8 cellular contexts compared by ENCODE assay signal in genomic region chr12:94832780-94833760, GRCh38.
DNase-seq lines count a peak whose midpoint lies in the region; ATAC-seq and TF ChIP-seq lines count a peak whose summit lies in the region.
"Had no signal": no experiment of that assay in that cellular context is flagged by ENCODE, and none has a peak within 500 bp of the region (broad histone marks: within the 10 kb centered on the region; RNA-seq: fewer than 3 reads in every experiment).

No MANE protein-coding gene starts in this region.

- peaks cover 11% of the 10 kb centered on the region for H3K36me3 Mint-ChIP-seq in WTC11

- no peak for TF ChIP-seq EP300 in suprapubic skin (IDR thresholded peaks at IDR 0.05)

- TF ChIP-seq POLR2A in suprapubic skin (IDR thresholded peaks at IDR 0.05): no peak

- peaks cover 6% of the 10 kb centered on the region for H3K4me1 ChIP-seq in suprapubic skin
- H3K4me1 ChIP-seq in effector memory CD4-positive, alpha-beta T cell (ENCODE audit: control insufficient read depth, insufficient read depth, low read length, poor library complexity, severe bottlenecking): no peaks in the 10 kb centered on the region

- H3K4me1 Mint-ChIP-seq in WTC11: peaks cover 33% of the 10 kb centered on the region

- peaks cover 22% of the 10 kb centered on the region for H3K9me3 Mint-ChIP-seq in WTC11

- no peaks in the 10 kb centered on the region for H3K27me3 Mint-ChIP-seq in WTC11 (ENCODE audit: low read depth)

- TF ChIP-seq CTCF in WTC11 (IDR thresholded peaks at IDR 0.05): no peak
- TF ChIP-seq CTCF in suprapubic skin (IDR thresholded peaks at IDR 0.05): no peak

- no peaks in the 10 kb centered on the region for H3K9me3 ChIP-seq in suprapubic skin
- no peaks in the 10 kb centered on the region for H3K9me3 ChIP-seq in effector memory CD4-positive, alpha-beta T cell (ENCODE audit: control insufficient read depth, low read length)

- H3K36me3 ChIP-seq in suprapubic skin: no peaks in the 10 kb centered on the region
- H3K36me3 ChIP-seq in effector memory CD4-positive, alpha-beta T cell (ENCODE audit: control insufficient read depth, insufficient read depth, low read length): no peaks in the 10 kb centered on the region

- H3K27me3 ChIP-seq in suprapubic skin: no peaks in the 10 kb centered on the region
- no peaks in the 10 kb centered on the region for H3K27me3 ChIP-seq in effector memory CD4-positive, alpha-beta T cell (replicated peaks; ENCODE audit: control insufficient read depth, insufficient read depth, low read length, poor library complexity, severe bottlenecking)

- peak overlapping the region; percentile 96 for H3K27ac Mint-ChIP-seq in WTC11
- H3K27ac Mint-ChIP-seq: activated CD8-positive, alpha-beta T cell treated with anti-CD3 and anti-CD28 coated beads, Interleukin-2, amount 10 ng/mL, durations not matched to agents 7 days and 5 days had no signal

- POLR2A ChIA-PET in WTC11 (lab: Charles Lee): interaction anchor here (1.0 kb wide), 1 partner anchor 12 kb away, joined by 3 read pairs; no protein-coding TSS in a partner anchor

- H3K4me3 ChIP-seq in suprapubic skin: no peak overlapping the region
- H3K4me3 ChIP-seq in effector memory CD4-positive, alpha-beta T cell (ENCODE audit: insufficient read depth, low read depth, low read length, poor library complexity, severe bottlenecking): no peak overlapping the region

- 57% methylated on average over 17 of the region's 17 CpGs for WGBS in suprapubic skin

- DNase-seq in NCI-H1092 (lab: John Stamatoyannopoulos, UW) (peak; percentile 50), WTC11 (ENCODE audit: low spot score) (peak; percentile 48), islet precursor cell (peak; percentile 98), suprapubic skin (ENCODE audit: low spot score in 2 of 2) (no peak), RPMI8226 (no peak)
- no peak for DNase-seq in effector memory CD4-positive, alpha-beta T cell
- DNase-seq: activated CD8-positive, alpha-beta T cell treated with anti-CD3 and anti-CD28 coated beads, Interleukin-2, amount 10 ng/mL, durations not matched to agents 7 days and 5 days had no signal

- CTCF ChIA-PET in WTC11 (lab: Charles Lee): interaction anchor here (1.0 kb wide), 1 partner anchor 45 kb away, joined by 3 read pairs; no protein-coding TSS in a partner anchor

- ATAC-seq in WTC11: peak; percentile 98
- no peak for ATAC-seq in HG02759 (IDR thresholded peaks at IDR 0.05; ENCODE audit: unreplicated experiment)
- ATAC-seq: activated CD8-positive, alpha-beta T cell treated with anti-CD3 and anti-CD28 coated beads, Interleukin-2, amount 10 ng/mL, durations not matched to agents 7 days and 5 days had no signal

- peak overlapping the region; percentile 48 for H3K4me3 Mint-ChIP-seq in WTC11
- H3K4me3 Mint-ChIP-seq: activated CD8-positive, alpha-beta T cell treated with anti-CD3 and anti-CD28 coated beads, Interleukin-2, amount 10 ng/mL, durations not matched to agents 7 days and 5 days had no signal

- peak overlapping the region; percentile 65 for H3K27ac ChIP-seq in suprapubic skin
- no peak overlapping the region for H3K27ac ChIP-seq in effector memory CD4-positive, alpha-beta T cell (ENCODE audit: insufficient read depth, low read length, poor library complexity, severe bottlenecking)

TF ChIP-seq in WTC11, 78 proteins besides CTCF, POLR2A, EP300 and RAD21:
- no peak for TF ChIP-seq ZNF671 (CRISPR knock-in tag; IDR thresholded peaks at IDR 0.05)
- no peak for TF ChIP-seq MAX (CRISPR knock-in tag; IDR thresholded peaks at IDR 0.05)
- no peak for TF ChIP-seq SP1 (CRISPR knock-in tag; conservative IDR thresholded peaks at IDR 0.05)
- no peak for TF ChIP-seq STAT6 (CRISPR knock-in tag; conservative IDR thresholded peaks at IDR 0.05; ENCODE audit: low read depth)
- no peak for TF ChIP-seq NFATC4 (CRISPR knock-in tag; IDR thresholded peaks at IDR 0.05)
- TF ChIP-seq KAT7 (CRISPR knock-in tag; IDR thresholded peaks at IDR 0.05; ENCODE audit: borderline replicate concordance): no peak
- no peak for TF ChIP-seq RELA (CRISPR knock-in tag; IDR thresholded peaks at IDR 0.05; ENCODE audit: borderline replicate concordance)
- no peak for TF ChIP-seq ATF1 (CRISPR knock-in tag; IDR thresholded peaks at IDR 0.05)
- TF ChIP-seq ZNF281 (CRISPR knock-in tag; IDR thresholded peaks at IDR 0.05): no peak

Comparison
In these comparisons a context has a peak if more than half of its experiments do, and no peak if none do; other contexts are left out.
1. DNase-seq: peak in NCI-H1092 (single experiment), WTC11 (single experiment) and islet precursor cell (single experiment); none in suprapubic skin (0 of 2), effector memory CD4-positive, alpha-beta T cell (0 of 3) and RPMI8226 (single experiment).